32 cellular contexts compared by ENCODE assay signal in genomic region chr7:35333265-35333664, GRCh38.
"Had no signal": no experiment of that assay in that cellular context is flagged by ENCODE, and none has a peak within 500 bp of the region (broad histone marks: within the 10 kb centered on the region; RNA-seq: fewer than 3 reads in every experiment).

No MANE protein-coding gene starts in this region.

- H3K27me3 ChIP-seq: adrenal gland, body of pancreas, breast epithelium, Peyer's patch had no signal

- ATAC-seq: activated naive CD4-positive, alpha-beta T cell treated with anti-CD3 and anti-CD28 coated beads, Interleukin-2, amount 50 U/mL, for 72 hours; activated T-cell treated with anti-CD3 and anti-CD28 coated beads, Interleukin-2, amount 50 U/mL, for 4 hours; body of pancreas; PC-3 had no signal

- H3K4me3 ChIP-seq: adrenal gland, body of pancreas, breast epithelium, Peyer's patch had no signal

- DNase-seq: activated CD4-positive, alpha-beta memory T cell treated with anti-CD3 and anti-CD28 coated beads for 36 hours; activated CD4-positive, alpha-beta T cell treated with anti-CD3 and anti-CD28 coated beads, Interleukin-2, amount 10 ng/mL, durations not matched to agents 7 days and 5 days; activated CD4-positive, CD25-positive, alpha-beta regulatory T cell; activated CD8-positive, alpha-beta memory T cell treated with anti-CD3 and anti-CD28 coated beads, Interleukin-2, amount 50 U/mL, for 4 hours; activated gamma-delta T cell treated with Interleukin-2 at 50 U/mL for 16 hours; activated naive CD4-positive, alpha-beta T cell treated with anti-CD3 and anti-CD28 coated beads for 36 hours; activated T-cell treated with anti-CD3 and anti-CD28 coated beads for 4 hours; activated T-cell treated with anti-CD3 and anti-CD28 coated beads, Interleukin-2, amount 50 U/mL, for 4 hours; adrenal gland; body of pancreas; Karpas-422; KBM-7; NCI-H1105; NCI-H1417 treated with DMSO at 0.1 percent for 48 hours; NCI-H187 treated with DMSO at 0.1 percent for 48 hours; NCI-H2081; NCI-H2171 treated with DMSO at 0.1 percent for 48 hours; NCI-H226; NCI-H446 treated with DMSO at 0.1 percent for 48 hours; NCI-H524; NCI-H69; NCI-H82; PC-3; Peyer's patch; RPMI8226; SW 1271; T-helper 1 cell; T-helper 2 cell; T1000; WERI-Rb-1 had no signal

- H3K4me1 ChIP-seq: adrenal gland, body of pancreas, breast epithelium, Peyer's patch had no signal

- H3K9me3 ChIP-seq: adrenal gland, body of pancreas, breast epithelium, Peyer's patch had no signal

- H3K36me3 ChIP-seq: adrenal gland, breast epithelium, Peyer's patch, WERI-Rb-1 had no signal

- H3K27ac ChIP-seq: adrenal gland, body of pancreas, breast epithelium, Peyer's patch, WERI-Rb-1 had no signal
